8 cellular contexts compared by ENCODE assay signal in genomic region chr11:60493454-60493853, GRCh38. TPM values are rescaled to one million over a fixed set of nuclear protein-coding genes. Genes with fewer than 3 reads are reported as not detected.
"Had no signal": no experiment of that assay in that cellular context is flagged by ENCODE, and none has a peak within 500 bp of the region (broad histone marks: within the 10 kb centered on the region; RNA-seq: fewer than 3 reads in every experiment).

No MANE protein-coding gene starts in this region.

- H2AFZ ChIP-seq: GM23338 had no signal

- FAIRE-seq: H1, H54, HTR-8/SVneo had no signal

- H3K4me3 ChIP-seq: GM23338 had no signal

- DNase-seq: H9, HCEC 1CT, KBM-7 had no signal

- H3K4me2 ChIP-seq: GM23338 had no signal

- ATAC-seq: GM23338 had no signal

RNA-seq across cellular contexts. Expression of gene MS4A12, which starts 0.9 kb away (rescaled TPM):
- total RNA-seq: H9, HT-29 had no signal

RNA-seq across cellular contexts. Expression of gene MS4A13, which starts 21.7 kb away (rescaled TPM):
- total RNA-seq: GM23338, H1, H9, HT-29 had no signal
- polyA plus RNA-seq: GM23338, H1 had no signal

RNA-seq across cellular contexts. Expression of gene MS4A1, which starts 37.8 kb away (rescaled TPM):
- total RNA-seq: GM23338, H1, H9, HT-29 had no signal
- polyA plus RNA-seq: H1 had no signal
